27 cellular contexts compared by ENCODE assay signal in genomic region chr9:92429866-92430265, GRCh38. TPM values are rescaled to one million over a fixed set of nuclear protein-coding genes. Genes with fewer than 3 reads are reported as not detected.
"Had no signal": no experiment of that assay in that cellular context is flagged by ENCODE, and none has a peak within 500 bp of the region (broad histone marks: within the 10 kb centered on the region; RNA-seq: fewer than 3 reads in every experiment).

No MANE protein-coding gene starts in this region.

- H3K36me3 Mint-ChIP-seq: activated naive CD4-positive, alpha-beta T cell treated with anti-CD3 and anti-CD28 coated beads, Interleukin-2, amount 10 ng/mL, durations not matched to agents 7 days and 5 days; brain had no signal

- H3K27me3 ChIP-seq: ascending aorta, breast epithelium, cardiac muscle cell, dorsolateral prefrontal cortex had no signal

- H3K27me3 Mint-ChIP-seq: activated CD4-positive, alpha-beta memory T cell treated with anti-CD3 and anti-CD28 coated beads, Interleukin-2, amount 10 ng/mL, durations not matched to agents 7 days and 5 days; activated CD4-positive, alpha-beta T cell treated with anti-CD3 and anti-CD28 coated beads for 36 hours; activated CD4-positive, alpha-beta T cell treated with anti-CD3 and anti-CD28 coated beads, Interleukin-2, amount 10 ng/mL, durations not matched to agents 24 days and 14 days; activated naive CD4-positive, alpha-beta T cell treated with anti-CD3 and anti-CD28 coated beads, Interleukin-2, amount 10 ng/mL, durations not matched to agents 7 days and 5 days; activated naive CD8-positive, alpha-beta T cell treated with anti-CD3 and anti-CD28 coated beads, Interleukin-2, amount 10 ng/mL, durations not matched to agents 7 days and 5 days; activated T-cell treated with anti-CD3 and anti-CD28 coated beads, Interleukin-2, amount 50 U/mL, for 24 hours; brain; central memory CD8-positive, alpha-beta T cell; dendritic cell treated with granulocyte-macrophage colony-stimulating factor and Interleukin-4, amounts not matched to agents 40 ng/mL and 50 ng/mL, for 4 days had no signal

- DNase-seq: activated CD4-positive, alpha-beta memory T cell treated with anti-CD3 and anti-CD28 coated beads, Interleukin-2, amount 10 ng/mL, durations not matched to agents 7 days and 5 days; activated CD4-positive, alpha-beta T cell treated with anti-CD3 and anti-CD28 coated beads for 36 hours; activated CD4-positive, alpha-beta T cell treated with anti-CD3 and anti-CD28 coated beads, Interleukin-2, amount 10 ng/mL, durations not matched to agents 24 days and 14 days; activated CD4-positive, CD25-positive, alpha-beta regulatory T cell; activated CD4-positive, CD25-positive, alpha-beta regulatory T cell treated with anti-CD3 and anti-CD28 coated beads, Interleukin-2, amount 50 U/mL, for 72 hours; activated CD8-positive, alpha-beta memory T cell treated with anti-CD3 and anti-CD28 coated beads, Interleukin-2, amount 50 U/mL, for 48 hours; activated gamma-delta T cell; activated naive CD4-positive, alpha-beta T cell; activated naive CD4-positive, alpha-beta T cell treated with anti-CD3 and anti-CD28 coated beads, Interleukin-2, amount 10 ng/mL, durations not matched to agents 7 days and 5 days; activated naive CD8-positive, alpha-beta T cell treated with anti-CD3 and anti-CD28 coated beads, Interleukin-2, amount 10 ng/mL, durations not matched to agents 7 days and 5 days; activated T-cell treated with anti-CD3 and anti-CD28 coated beads for 4 hours; activated T-cell treated with anti-CD3 and anti-CD28 coated beads, Interleukin-2, amount 50 U/mL, for 24 hours; activated T-cell treated with anti-CD3 and anti-CD28 coated beads, Interleukin-2, amount 50 U/mL, for 72 hours; dorsolateral prefrontal cortex; effector memory CD4-positive, alpha-beta T cell; endodermal cell; foreskin fibroblast; head of caudate nucleus; T-helper 2 cell had no signal

- H3K27ac Mint-ChIP-seq: activated CD4-positive, alpha-beta memory T cell treated with anti-CD3 and anti-CD28 coated beads, Interleukin-2, amount 10 ng/mL, durations not matched to agents 7 days and 5 days; activated CD4-positive, alpha-beta T cell treated with anti-CD3 and anti-CD28 coated beads for 36 hours; activated CD4-positive, alpha-beta T cell treated with anti-CD3 and anti-CD28 coated beads, Interleukin-2, amount 10 ng/mL, durations not matched to agents 24 days and 14 days; activated naive CD4-positive, alpha-beta T cell treated with anti-CD3 and anti-CD28 coated beads, Interleukin-2, amount 10 ng/mL, durations not matched to agents 7 days and 5 days; activated naive CD8-positive, alpha-beta T cell treated with anti-CD3 and anti-CD28 coated beads, Interleukin-2, amount 10 ng/mL, durations not matched to agents 7 days and 5 days; activated T-cell treated with anti-CD3 and anti-CD28 coated beads, Interleukin-2, amount 50 U/mL, for 24 hours; activated T-cell treated with anti-CD3 and anti-CD28 coated beads, Interleukin-2, amount 50 U/mL, for 72 hours; dendritic cell treated with granulocyte-macrophage colony-stimulating factor and Interleukin-4, amounts not matched to agents 40 ng/mL and 50 ng/mL, for 4 days; endodermal cell had no signal

- H3K4me3 ChIP-seq: ascending aorta, breast epithelium, cardiac muscle cell, coronary artery, dorsolateral prefrontal cortex had no signal

- H3K4me1 Mint-ChIP-seq: activated CD4-positive, alpha-beta T cell treated with anti-CD3 and anti-CD28 coated beads for 36 hours; activated CD4-positive, alpha-beta T cell treated with anti-CD3 and anti-CD28 coated beads, Interleukin-2, amount 10 ng/mL, durations not matched to agents 24 days and 14 days; activated naive CD4-positive, alpha-beta T cell treated with anti-CD3 and anti-CD28 coated beads, Interleukin-2, amount 10 ng/mL, durations not matched to agents 7 days and 5 days; activated naive CD8-positive, alpha-beta T cell treated with anti-CD3 and anti-CD28 coated beads, Interleukin-2, amount 10 ng/mL, durations not matched to agents 7 days and 5 days; central memory CD8-positive, alpha-beta T cell; endodermal cell had no signal

- H3K4me3 Mint-ChIP-seq: activated CD4-positive, alpha-beta memory T cell treated with anti-CD3 and anti-CD28 coated beads, Interleukin-2, amount 10 ng/mL, durations not matched to agents 7 days and 5 days; activated CD4-positive, alpha-beta T cell treated with anti-CD3 and anti-CD28 coated beads for 36 hours; activated CD4-positive, alpha-beta T cell treated with anti-CD3 and anti-CD28 coated beads, Interleukin-2, amount 10 ng/mL, durations not matched to agents 24 days and 14 days; activated naive CD4-positive, alpha-beta T cell treated with anti-CD3 and anti-CD28 coated beads, Interleukin-2, amount 10 ng/mL, durations not matched to agents 7 days and 5 days; activated naive CD8-positive, alpha-beta T cell treated with anti-CD3 and anti-CD28 coated beads, Interleukin-2, amount 10 ng/mL, durations not matched to agents 7 days and 5 days; activated T-cell treated with anti-CD3 and anti-CD28 coated beads, Interleukin-2, amount 50 U/mL, for 24 hours; activated T-cell treated with anti-CD3 and anti-CD28 coated beads, Interleukin-2, amount 50 U/mL, for 72 hours; brain; central memory CD8-positive, alpha-beta T cell; dendritic cell treated with granulocyte-macrophage colony-stimulating factor and Interleukin-4, amounts not matched to agents 40 ng/mL and 50 ng/mL, for 4 days; endodermal cell had no signal

- H3K9me3 Mint-ChIP-seq: activated CD4-positive, alpha-beta memory T cell treated with anti-CD3 and anti-CD28 coated beads, Interleukin-2, amount 10 ng/mL, durations not matched to agents 7 days and 5 days; activated CD4-positive, alpha-beta T cell treated with anti-CD3 and anti-CD28 coated beads, Interleukin-2, amount 10 ng/mL, durations not matched to agents 24 days and 14 days; activated naive CD4-positive, alpha-beta T cell treated with anti-CD3 and anti-CD28 coated beads, Interleukin-2, amount 10 ng/mL, durations not matched to agents 7 days and 5 days; activated naive CD4-positive, alpha-beta T cell treated with anti-CD3 and anti-CD28 coated beads, Interleukin-2, amount 50 U/mL, for 72 hours; activated naive CD8-positive, alpha-beta T cell treated with anti-CD3 and anti-CD28 coated beads, Interleukin-2, amount 10 ng/mL, durations not matched to agents 7 days and 5 days; activated T-cell treated with anti-CD3 and anti-CD28 coated beads, Interleukin-2, amount 50 U/mL, for 24 hours; activated T-cell treated with anti-CD3 and anti-CD28 coated beads, Interleukin-2, amount 50 U/mL, for 72 hours; central memory CD8-positive, alpha-beta T cell; dendritic cell treated with granulocyte-macrophage colony-stimulating factor and Interleukin-4, amounts not matched to agents 40 ng/mL and 50 ng/mL, for 4 days; endodermal cell had no signal

- H3K9me3 ChIP-seq: ascending aorta, breast epithelium had no signal

- H3K36me3 ChIP-seq: ascending aorta, breast epithelium, cardiac muscle cell had no signal

- H3K4me1 ChIP-seq: breast epithelium had no signal

RNA-seq across cellular contexts. Expression of gene OMD, which starts 5.6 kb away (rescaled TPM):
- polyA plus RNA-seq: cardiac muscle cell had no signal
